ENCODE assay signal across 1 cellular context in genomic region chr13:75656590-75656989, GRCh38.
TF ChIP-seq lines count a peak whose summit lies in the region.

No MANE protein-coding gene starts in this region.

TF ChIP-seq in SK-N-SH, 30 proteins besides CTCF, POLR2A, EP300 and RAD21 (continued from another document):
- no peak for TF ChIP-seq USF1 (IDR thresholded peaks at IDR 0.05; ENCODE audit: borderline replicate concordance, low read depth)
- no peak for TF ChIP-seq RFX5 (IDR thresholded peaks at IDR 0.05; ENCODE audit: low read length)
TF ChIP-seq in SK-N-SH: peak in this region for 0.
